Comparison of ENCODE assay signal across 20 cellular contexts in the genomic region with DNA sequence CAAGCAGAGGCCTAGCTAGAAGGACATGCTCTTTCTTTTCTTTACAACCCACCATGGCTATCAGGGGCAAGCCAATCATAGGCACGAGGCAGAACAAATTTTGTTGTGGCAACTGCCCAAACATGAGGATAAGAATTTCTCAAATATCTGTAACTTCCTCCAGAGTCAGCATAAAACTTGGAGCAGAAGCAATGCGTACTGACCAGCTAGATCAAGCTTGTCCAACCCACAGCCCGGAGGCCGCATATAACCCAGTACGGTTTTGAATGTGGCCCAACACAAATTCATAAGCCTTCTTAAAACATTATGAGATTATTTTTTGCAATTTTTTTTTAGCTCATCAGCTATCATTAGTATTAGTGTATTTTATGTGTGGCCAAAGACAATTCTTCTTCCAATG.
DNase-seq lines count a peak whose midpoint lies in the region; ATAC-seq, FAIRE-seq and TF ChIP-seq lines count a peak whose summit lies in the region.
"Had no signal": no experiment of that assay in that cellular context is flagged by ENCODE, and none has a peak within 500 bp of the region (broad histone marks: within the 10 kb centered on the region; RNA-seq: fewer than 3 reads in every experiment).

No MANE protein-coding gene starts in this region.

- H3K27ac Mint-ChIP-seq in nephron progenitor cell = peak overlapping the region; percentile 26
- H3K27ac Mint-ChIP-seq: CD4-positive, alpha-beta T cell; H9 had no signal

- no peak for FAIRE-seq in bronchial epithelial cell (lab: Jason Lieb, UNC)
- FAIRE-seq: A204.1, D721Med, G401.6, GM12891, HTR-8/SVneo, K562 had no signal

- H3K9ac ChIP-seq in stomach smooth muscle (ENCODE audit: low read length in 2 of 2) = no peak overlapping the region

- DNase-seq in bronchial epithelial cell (ENCODE audit: low read depth) (peak; percentile 10), fibroblast of pulmonary artery (ENCODE audit: low read depth) (peak; percentile 3), nephron progenitor cell (no peak), NCI-H146 (lab: John Stamatoyannopoulos, UW) (no peak), NCI-H2227 treated with DMSO at 0.1 percent for 48 hours (lab: John Stamatoyannopoulos, UW) (no peak)
- DNase-seq: AML-193; Caco-2; CD4-positive, alpha-beta T cell; GOT3; H9; IMR-90 had no signal

- H3K9me3 ChIP-seq in stomach smooth muscle (ENCODE audit: control insufficient read depth in 2 of 2, low read length in 2 of 2) = no peaks in the 10 kb centered on the region
- H3K9me3 ChIP-seq: Caco-2 had no signal

- ATAC-seq in HG02571 (IDR thresholded peaks at IDR 0.05; ENCODE audit: unreplicated experiment) = no peak
- ATAC-seq: K562 had no signal

- no peaks in the 10 kb centered on the region for H3K9me3 Mint-ChIP-seq in nephron progenitor cell
- H3K9me3 Mint-ChIP-seq: CD4-positive, alpha-beta T cell; H9 had no signal

- peak overlapping the region; percentile 6 for H3K27ac ChIP-seq in stomach smooth muscle (ENCODE audit: low read length)
- H3K27ac ChIP-seq: C4-2B had no signal

- no peak for TF ChIP-seq CTCF in bronchial epithelial cell (IDR thresholded peaks at IDR 0.05; ENCODE audit: insufficient read depth, low read length, severe bottlenecking)
- TF ChIP-seq CTCF in fibroblast of pulmonary artery (IDR thresholded peaks at IDR 0.05; ENCODE audit: low read length, missing control alignments) = no peak
- no peak for TF ChIP-seq CTCF in nephron progenitor cell (IDR thresholded peaks at IDR 0.05)

- peaks cover 19% of the 10 kb centered on the region for H3K4me1 Mint-ChIP-seq in nephron progenitor cell

- H3K27me3 Mint-ChIP-seq in nephron progenitor cell (ENCODE audit: low read depth, poor library complexity) = peaks cover 6% of the 10 kb centered on the region
- H3K27me3 Mint-ChIP-seq: CD4-positive, alpha-beta T cell had no signal

- no peaks in the 10 kb centered on the region for H3K36me3 Mint-ChIP-seq in nephron progenitor cell (ENCODE audit: low read depth)

- H3K4me1 ChIP-seq in stomach smooth muscle (ENCODE audit: control insufficient read depth, insufficient read depth, low read length) = peaks cover 3% of the 10 kb centered on the region
- H3K4me1 ChIP-seq: Caco-2 had no signal

- H3K4me3 ChIP-seq in bronchial epithelial cell (ENCODE audit: low read depth, low read length) (no peak overlapping the region), fibroblast of pulmonary artery (replicated peaks; ENCODE audit: low read depth, low read length) (no peak overlapping the region), stomach smooth muscle (ENCODE audit: low read length in 2 of 2) (no peak overlapping the region)
- H3K4me3 ChIP-seq: K562 had no signal

- H3K27me3 ChIP-seq in bronchial epithelial cell (ENCODE audit: control insufficient read depth, insufficient read depth, low read length) (no peaks in the 10 kb centered on the region), stomach smooth muscle (ENCODE audit: control insufficient read depth in 1 of 2, insufficient read depth in 2 of 2, low read length in 2 of 2) (no peaks in the 10 kb centered on the region)

- no peak overlapping the region for H3K4me3 Mint-ChIP-seq in nephron progenitor cell
- H3K4me3 Mint-ChIP-seq: CD4-positive, alpha-beta T cell; H9 had no signal

- H3K36me3 ChIP-seq in bronchial epithelial cell (ENCODE audit: control insufficient read depth, insufficient read depth, low read length) (no peaks in the 10 kb centered on the region), stomach smooth muscle (ENCODE audit: control insufficient read depth in 2 of 2, insufficient read depth in 2 of 2, low read length in 2 of 2) (no peaks in the 10 kb centered on the region)

Comparison
In these comparisons a context has a peak if more than half of its experiments do, and no peak if none do; other contexts are left out.
1. DNase-seq: peak in bronchial epithelial cell (single experiment) and fibroblast of pulmonary artery (single experiment); none in nephron progenitor cell (single experiment), NCI-H146 (single experiment) and NCI-H2227 treated with DMSO at 0.1 percent for 48 hours (single experiment).